Comparison of ENCODE assay signal across 24 cellular contexts in genomic region chr19:35501684-35502083, GRCh38. TPM values are rescaled to one million over a fixed set of nuclear protein-coding genes. Genes with fewer than 3 reads are reported as not detected.
DNase-seq lines count a peak whose midpoint lies in the region; ATAC-seq and TF ChIP-seq lines count a peak whose summit lies in the region.
"Had no signal": no experiment of that assay in that cellular context is flagged by ENCODE, and none has a peak within 500 bp of the region (broad histone marks: within the 10 kb centered on the region; RNA-seq: fewer than 3 reads in every experiment).

No MANE protein-coding gene starts in this region.

- TF ChIP-seq CTCF in Caco-2 (IDR thresholded peaks at IDR 0.05; ENCODE audit: insufficient read depth in 1 of 2, low read depth in 1 of 2, low read length in 1 of 2, severe bottlenecking in 1 of 2, unreplicated experiment in 1 of 2) (no peak), epithelial cell of esophagus (IDR thresholded peaks at IDR 0.05; ENCODE audit: insufficient read depth, low read depth, low read length, missing control alignments) (no peak), coronary artery (IDR thresholded peaks at IDR 0.05) (no peak), MM.1S (IDR thresholded peaks at IDR 0.05; ENCODE audit: low read length) (no peak)

- H3K27me3 ChIP-seq in Caco-2 (replicated peaks; ENCODE audit: control insufficient read depth, insufficient read depth, low read length) (no peaks in the 10 kb centered on the region), HUES6 (ENCODE audit: control insufficient read depth, insufficient read depth, low read length) (no peaks in the 10 kb centered on the region), neuronal stem cell (ENCODE audit: control insufficient read depth in 3 of 3, insufficient read depth in 3 of 3, low read depth in 1 of 3, low read length in 3 of 3) (peaks cover 0 to 72% (median 0%) of the 10 kb centered on the region in 3 experiments), MM.1S (replicated peaks; ENCODE audit: insufficient read depth, low read length) (peaks cover 99% of the 10 kb centered on the region)
- H3K27me3 ChIP-seq: heart right ventricle had no signal

- peaks cover 23% of the 10 kb centered on the region for H3K4me1 Mint-ChIP-seq in Caco-2 (ENCODE audit: low read depth, unreplicated experiment)
- H3K4me1 Mint-ChIP-seq: activated CD4-positive, alpha-beta T cell treated with anti-CD3 and anti-CD28 coated beads for 36 hours; immature natural killer cell had no signal

- no peaks in the 10 kb centered on the region for H4K20me1 ChIP-seq in MM.1S (ENCODE audit: insufficient read depth, low read length)

- H3K4me3 ChIP-seq in Caco-2 (ENCODE audit: low read depth, low read length) (no peak overlapping the region), HUES6 (ENCODE audit: low read depth, low read length) (no peak overlapping the region), epithelial cell of esophagus (ENCODE audit: low read length) (peak overlapping the region; percentile 41), neuronal stem cell (ENCODE audit: low read length in 2 of 2) (no peak overlapping the region), coronary artery (no peak overlapping the region), MM.1S (ENCODE audit: low read length) (no peak overlapping the region)
- H3K4me3 ChIP-seq: heart right ventricle, lower lobe of right lung, MG63 had no signal

- no peaks in the 10 kb centered on the region for H3K27me3 Mint-ChIP-seq in Caco-2 (ENCODE audit: insufficient read depth, unreplicated experiment)

- no peaks in the 10 kb centered on the region for H3K9me2 ChIP-seq in MM.1S (replicated peaks; ENCODE audit: insufficient read depth, low read length)

- no peaks in the 10 kb centered on the region for H3K4me1 ChIP-seq in Caco-2
- peaks cover 5% of the 10 kb centered on the region; the same call in 1 of the 2 replicates for H3K4me1 ChIP-seq in HUES6 (ENCODE audit: control insufficient read depth, insufficient read depth, low read length)
- no peaks in the 10 kb centered on the region for H3K4me1 ChIP-seq in neuronal stem cell (ENCODE audit: control insufficient read depth in 2 of 2, insufficient read depth in 1 of 2, low read depth in 1 of 2, low read length in 2 of 2)
- H3K4me1 ChIP-seq in MM.1S (ENCODE audit: low read length) = no peaks in the 10 kb centered on the region
- H3K4me1 ChIP-seq: heart right ventricle, lower lobe of right lung had no signal

- POLR2A ChIA-PET in Caco-2 (lab: Charles Lee) = no interaction called here
- POLR2A ChIA-PET in HEK293T (lab: Yijun Ruan, JAX) = interaction anchor here (1.1 kb wide), 1 partner anchor 9 kb away, joined by 8 read pairs; no protein-coding TSS in a partner anchor

- peaks cover 84% of the 10 kb centered on the region for H3K36me3 Mint-ChIP-seq in Caco-2 (ENCODE audit: insufficient read depth, unreplicated experiment)
- H3K36me3 Mint-ChIP-seq: activated naive CD8-positive, alpha-beta T cell had no signal

- no peak overlapping the region for H4K91ac ChIP-seq in neuronal stem cell (ENCODE audit: low read depth, low read length, poor library complexity)

- H3K18ac ChIP-seq in neuronal stem cell (ENCODE audit: low read length) = peak overlapping the region; percentile 74

- no peak overlapping the region for H3K4ac ChIP-seq in neuronal stem cell (ENCODE audit: low read length)

- H2BK15ac ChIP-seq in neuronal stem cell (ENCODE audit: low read length) = no peak overlapping the region

- H3K79me2 ChIP-seq in MM.1S (ENCODE audit: low read length) = no peaks in the 10 kb centered on the region

- peak overlapping the region; percentile 62 for H3K23ac ChIP-seq in neuronal stem cell (ENCODE audit: low read depth, low read length, poor library complexity)

- H3F3A ChIP-seq in MM.1S (ENCODE audit: insufficient read depth, low read length) = no peaks in the 10 kb centered on the region

- H3K14ac ChIP-seq in neuronal stem cell (ENCODE audit: low read length) = no peak overlapping the region

- intact Hi-C loops in Caco-2 (cut with micrococcal nuclease; ENCODE audit: unreplicated experiment) = no loop called here

- H2AK5ac ChIP-seq in neuronal stem cell (ENCODE audit: low read depth, low read length) = no peak overlapping the region

- H3K4me3 Mint-ChIP-seq in Caco-2 (ENCODE audit: unreplicated experiment) = no peak overlapping the region
- H3K4me3 Mint-ChIP-seq: activated CD4-positive, alpha-beta T cell treated with anti-CD3 and anti-CD28 coated beads for 36 hours; activated naive CD8-positive, alpha-beta T cell; activated T-helper 1 cell treated with anti-CD3 and anti-CD28 coated beads, Interleukin-12 subunit alpha, Interleukin-12 subunit beta, Interleukin-2, Interleukin-4 antibody, amounts not matched to agents 30 ng/mL and 10 ng/mL and 1 ng/mL, durations not matched to agents 14 hours and 24 hours and 36 hours; effector memory CD8-positive, alpha-beta T cell; immature natural killer cell had no signal

- ATAC-seq in HG03025 (IDR thresholded peaks at IDR 0.05; ENCODE audit: low FRiP score, unreplicated experiment) = no peak
- ATAC-seq: activated CD4-positive, alpha-beta T cell treated with anti-CD3 and anti-CD28 coated beads for 36 hours; effector memory CD8-positive, alpha-beta T cell; right cardiac atrium had no signal

- no CpG with 5 or more reads among the region's 15 CpGs for WGBS in neuronal stem cell (ENCODE audit: extremely low coverage in 2 of 2, insufficient read length in 2 of 2, insufficient replicate concordance in 1 of 2), 2 donors

- H2BK12ac ChIP-seq in neuronal stem cell (ENCODE audit: low read length) = no peak overlapping the region

- H2BK5ac ChIP-seq in neuronal stem cell (ENCODE audit: low read length) = no peak overlapping the region

- H3K4me2 ChIP-seq in neuronal stem cell (ENCODE audit: insufficient read depth, low read length, poor library complexity, severe bottlenecking) = no peak overlapping the region
- no peak overlapping the region for H3K4me2 ChIP-seq in MM.1S (ENCODE audit: low read depth, low read length)

- peak overlapping the region; percentile 27 for H3K27ac Mint-ChIP-seq in Caco-2 (ENCODE audit: unreplicated experiment)
- H3K27ac Mint-ChIP-seq: activated CD4-positive, alpha-beta T cell treated with anti-CD3 and anti-CD28 coated beads for 36 hours; activated naive CD8-positive, alpha-beta T cell; activated T-helper 1 cell treated with anti-CD3 and anti-CD28 coated beads, Interleukin-12 subunit alpha, Interleukin-12 subunit beta, Interleukin-2, Interleukin-4 antibody, amounts not matched to agents 30 ng/mL and 10 ng/mL and 1 ng/mL, durations not matched to agents 14 hours and 24 hours and 36 hours; immature natural killer cell had no signal

- H3K79me1 ChIP-seq in neuronal stem cell (ENCODE audit: low read depth, low read length) = peaks cover 4% of the 10 kb centered on the region

- no peak for DNase-seq in Caco-2
- no peak for DNase-seq in epithelial cell of esophagus (ENCODE audit: low read depth)
- no peak for DNase-seq in neuronal stem cell (ENCODE audit: low spot score)
- DNase-seq in HEK293T (ENCODE audit: extremely low spot score) = no peak
- DNase-seq in coronary artery (ENCODE audit: low spot score) = no peak
- no peak for DNase-seq in MM.1S
- DNase-seq: activated CD4-positive, alpha-beta T cell treated with anti-CD3 and anti-CD28 coated beads for 36 hours; C1 segment of cervical spinal cord; effector memory CD8-positive, alpha-beta T cell; heart right ventricle; immature natural killer cell; lower lobe of right lung; MG63; NCI-H1436; right cardiac atrium; SHP77 treated with DMSO at 0.1 percent for 48 hours had no signal

- CTCF ChIA-PET in Caco-2 (lab: Charles Lee) = interaction anchor here (0.6 kb wide), 1 partner anchor 198 kb away, joined by 3 read pairs; no protein-coding TSS in a partner anchor
- CTCF ChIA-PET in HEK293T (lab: Yijun Ruan, JAX) = interaction anchor here (0.9 kb wide), 1 partner anchor 9 kb away, joined by 4 read pairs; no protein-coding TSS in a partner anchor

- H4K8ac ChIP-seq in neuronal stem cell (ENCODE audit: low read depth, low read length) = no peak overlapping the region

- H3K9ac ChIP-seq in HUES6 (ENCODE audit: low read length) (peak overlapping the region; percentile 13), neuronal stem cell (ENCODE audit: low read depth, low read length, poor library complexity) (peak overlapping the region; percentile 74), MM.1S (ENCODE audit: low read length) (no peak overlapping the region)

- H2BK120ac ChIP-seq in neuronal stem cell (ENCODE audit: low read depth, low read length) = no peak overlapping the region

- H3K9me3 ChIP-seq in Caco-2 (no peaks in the 10 kb centered on the region), HUES6 (ENCODE audit: control insufficient read depth, insufficient read depth, low read depth, low read length) (no peaks in the 10 kb centered on the region), neuronal stem cell (replicated peaks in 1 of 2; ENCODE audit: control insufficient read depth in 2 of 2, insufficient read depth in 1 of 2, low read depth in 1 of 2, low read length in 2 of 2) (no peaks in the 10 kb centered on the region), MM.1S (replicated peaks; ENCODE audit: insufficient read depth, low read length) (no peaks in the 10 kb centered on the region)
- H3K9me3 ChIP-seq: heart right ventricle, lower lobe of right lung, MG63 had no signal

- H3K36me3 ChIP-seq in Caco-2 (ENCODE audit: control insufficient read depth, insufficient read depth, low read length) (peaks cover 6% of the 10 kb centered on the region), HUES6 (ENCODE audit: control insufficient read depth, insufficient read depth, low read length) (peaks cover 90% of the 10 kb centered on the region), neuronal stem cell (replicated peaks in 1 of 2; ENCODE audit: control insufficient read depth in 2 of 2, insufficient read depth in 2 of 2, low read length in 2 of 2) (peaks cover 0 to 18% of the 10 kb centered on the region in 2 donors), MM.1S (replicated peaks; ENCODE audit: insufficient read depth, low read length) (no peaks in the 10 kb centered on the region)
- H3K36me3 ChIP-seq: heart right ventricle, lower lobe of right lung, MG63 had no signal

- H3K9me3 Mint-ChIP-seq in Caco-2 (ENCODE audit: unreplicated experiment) = no peaks in the 10 kb centered on the region
- H3K9me3 Mint-ChIP-seq: activated T-helper 1 cell treated with anti-CD3 and anti-CD28 coated beads, Interleukin-12 subunit alpha, Interleukin-12 subunit beta, Interleukin-2, Interleukin-4 antibody, amounts not matched to agents 30 ng/mL and 10 ng/mL and 1 ng/mL, durations not matched to agents 14 hours and 24 hours and 36 hours; effector memory CD8-positive, alpha-beta T cell; immature natural killer cell had no signal

- peak overlapping the region; percentile 29 for H2AFZ ChIP-seq in neuronal stem cell (ENCODE audit: low read length)
- H2AFZ ChIP-seq in MM.1S (ENCODE audit: low read length) = no peak overlapping the region

- H3K27ac ChIP-seq in HUES6 (ENCODE audit: low read depth, low read length) (no peak overlapping the region; the same call in 1 of the 2 replicates), neuronal stem cell (replicated peaks; ENCODE audit: low read length) (no peak overlapping the region), coronary artery (no peak overlapping the region), MM.1S (ENCODE audit: low read length) (no peak overlapping the region)
- H3K27ac ChIP-seq: heart right ventricle, lower lobe of right lung had no signal

- BruUV-seq in Caco-2 (replicated peaks; lab: Mats Ljungman, UMichigan) = no TSS peak

RNA-seq across cellular contexts. Expression of gene KRTDAP, which starts 11.4 kb away (rescaled TPM):
- not detected in 2 replicates for total RNA-seq in Caco-2 (2022)
- polyA plus RNA-seq in neuronal stem cell (2013, experiment 1 of 2) = 3.1 TPM
- polyA plus RNA-seq in neuronal stem cell (2013, experiment 2 of 2) = 2.6 TPM
- total RNA-seq: A673; activated CD4-positive, alpha-beta T cell treated with anti-CD3 and anti-CD28 coated beads for 36 hours; activated T-helper 1 cell treated with anti-CD3 and anti-CD28 coated beads, Interleukin-12 subunit alpha, Interleukin-12 subunit beta, Interleukin-2, Interleukin-4 antibody, amounts not matched to agents 30 ng/mL and 10 ng/mL and 1 ng/mL, durations not matched to agents 14 hours and 24 hours and 36 hours; fibroblast of lung; G401; heart right ventricle; right cardiac atrium had no signal
- polyA plus RNA-seq: fibroblast of lung, heart right ventricle, immature natural killer cell had no signal

RNA-seq across cellular contexts. Expression of gene DMKN, which starts 11.8 kb away (rescaled TPM):
- 341 and 354 TPM in 2 replicates for total RNA-seq in Caco-2 (2022)
- 155 TPM for polyA plus RNA-seq in neuronal stem cell (2013, experiment 1 of 2)
- polyA plus RNA-seq in neuronal stem cell (2013, experiment 2 of 2) = 142 TPM
- total RNA-seq: A673; activated T-helper 1 cell treated with anti-CD3 and anti-CD28 coated beads, Interleukin-12 subunit alpha, Interleukin-12 subunit beta, Interleukin-2, Interleukin-4 antibody, amounts not matched to agents 30 ng/mL and 10 ng/mL and 1 ng/mL, durations not matched to agents 14 hours and 24 hours and 36 hours had no signal

RNA-seq across cellular contexts. Expression of gene SBSN, which starts 26.4 kb away (rescaled TPM):
- not detected in 2 replicates for total RNA-seq in Caco-2 (2022)
- 0.06 TPM for polyA plus RNA-seq in neuronal stem cell (2013, experiment 1 of 2)
- 0.10 TPM for polyA plus RNA-seq in neuronal stem cell (2013, experiment 2 of 2)
- total RNA-seq: A673; activated CD4-positive, alpha-beta T cell treated with anti-CD3 and anti-CD28 coated beads for 36 hours; activated T-helper 1 cell treated with anti-CD3 and anti-CD28 coated beads, Interleukin-12 subunit alpha, Interleukin-12 subunit beta, Interleukin-2, Interleukin-4 antibody, amounts not matched to agents 30 ng/mL and 10 ng/mL and 1 ng/mL, durations not matched to agents 14 hours and 24 hours and 36 hours; G401; heart right ventricle; lower lobe of right lung; right cardiac atrium; temporal lobe had no signal
- polyA plus RNA-seq: immature natural killer cell, right cardiac atrium had no signal

RNA-seq across cellular contexts. Expression of gene GAPDHS, which starts 31.6 kb away (rescaled TPM):
- total RNA-seq in Caco-2 (2022) = not detected in 2 replicates
- polyA plus RNA-seq in neuronal stem cell (2013, experiment 1 of 2) = 0.03 TPM
- polyA plus RNA-seq in neuronal stem cell (2013, experiment 2 of 2) = not detected
- total RNA-seq: A673; activated CD4-positive, alpha-beta T cell treated with anti-CD3 and anti-CD28 coated beads for 36 hours; activated T-helper 1 cell treated with anti-CD3 and anti-CD28 coated beads, Interleukin-12 subunit alpha, Interleukin-12 subunit beta, Interleukin-2, Interleukin-4 antibody, amounts not matched to agents 30 ng/mL and 10 ng/mL and 1 ng/mL, durations not matched to agents 14 hours and 24 hours and 36 hours; fibroblast of lung; G401; heart right ventricle; lower lobe of right lung; right cardiac atrium; temporal lobe had no signal
- polyA plus RNA-seq: fibroblast of lung, heart right ventricle, immature natural killer cell, right cardiac atrium had no signal

RNA-seq across cellular contexts. Expression of gene TMEM147, which starts 43.7 kb away (rescaled TPM):
- 126 and 140 TPM in 2 replicates for total RNA-seq in Caco-2 (2022)
- 86.7 TPM for polyA plus RNA-seq in neuronal stem cell (2013, experiment 1 of 2)
- polyA plus RNA-seq in neuronal stem cell (2013, experiment 2 of 2) = 90.3 TPM
